In genomic region chr1:238954865-238955264, GRCh38 we compare ENCODE assay signal across 18 cellular contexts.
DNase-seq lines count a peak whose midpoint lies in the region; TF ChIP-seq lines count a peak whose summit lies in the region.
"Had no signal": no experiment of that assay in that cellular context is flagged by ENCODE, and none has a peak within 500 bp of the region (broad histone marks: within the 10 kb centered on the region; RNA-seq: fewer than 3 reads in every experiment).

No MANE protein-coding gene starts in this region.

- no peak overlapping the region for H3K4me3 Mint-ChIP-seq in type B pancreatic cell
- H3K4me3 Mint-ChIP-seq: HFFc6 had no signal

- no peaks in the 10 kb centered on the region for H3K36me3 Mint-ChIP-seq in type B pancreatic cell

- DNase-seq in Daoy (ENCODE audit: low read depth) (peak; percentile 17), LHCN-M2 (ENCODE audit: low read depth) (peak; percentile 33), astrocyte of the spinal cord (ENCODE audit: low read depth, low spot score) (peak; percentile 18), iris pigment epithelial cell (ENCODE audit: low read depth) (peak; percentile 23), NCI-H1417 treated with DMSO at 0.1 percent for 48 hours (lab: John Stamatoyannopoulos, UW) (no peak), inferior parietal cortex (ENCODE audit: extremely low spot score) (no peak), NCI-H2107 treated with DMSO at 0.1 percent for 48 hours (lab: John Stamatoyannopoulos, UW; ENCODE audit: unreplicated experiment) (no peak), type B pancreatic cell (ENCODE audit: extremely low spot score, unreplicated experiment) (no peak)
- DNase-seq: ACHN, AML-193, Caco-2, HFFc6, NCI-H1436 treated with DMSO at 0.1 percent for 48 hours, NCI-H2081, NCI-H510A, NCI-H774, SHP77 had no signal

- H3K27me3 Mint-ChIP-seq in type B pancreatic cell = no peaks in the 10 kb centered on the region

- TF ChIP-seq CTCF in astrocyte of the spinal cord (IDR thresholded peaks at IDR 0.05; ENCODE audit: low read depth, low read length) (no peak), type B pancreatic cell (conservative IDR thresholded peaks at IDR 0.05) (no peak)

- H3K4me1 Mint-ChIP-seq in type B pancreatic cell (ENCODE audit: unreplicated experiment) = peaks cover 10% of the 10 kb centered on the region

- in situ Hi-C loops in astrocyte of the spinal cord (cut with HindIII; ENCODE audit: low sequenced_read_pairs) = no loop called here

- H3K9me3 Mint-ChIP-seq in type B pancreatic cell = no peaks in the 10 kb centered on the region
- H3K9me3 Mint-ChIP-seq: HFFc6 had no signal

- H3K4me3 ChIP-seq in astrocyte of the spinal cord (ENCODE audit: low read depth, low read length) = no peak overlapping the region
- H3K4me3 ChIP-seq: K562 had no signal

- no peak overlapping the region for H3K27ac Mint-ChIP-seq in type B pancreatic cell
- H3K27ac Mint-ChIP-seq: HFFc6 had no signal

Comparison
In these comparisons a context has a peak if more than half of its experiments do, and no peak if none do; other contexts are left out.
1. DNase-seq: peak in Daoy (single experiment), LHCN-M2 (single experiment), astrocyte of the spinal cord (single experiment) and iris pigment epithelial cell (single experiment); none in NCI-H1417 treated with DMSO at 0.1 percent for 48 hours (single experiment), inferior parietal cortex (single experiment), NCI-H2107 treated with DMSO at 0.1 percent for 48 hours (single experiment) and type B pancreatic cell (single experiment).